Comparison of ENCODE assay signal across 8 cellular contexts in the genomic region with DNA sequence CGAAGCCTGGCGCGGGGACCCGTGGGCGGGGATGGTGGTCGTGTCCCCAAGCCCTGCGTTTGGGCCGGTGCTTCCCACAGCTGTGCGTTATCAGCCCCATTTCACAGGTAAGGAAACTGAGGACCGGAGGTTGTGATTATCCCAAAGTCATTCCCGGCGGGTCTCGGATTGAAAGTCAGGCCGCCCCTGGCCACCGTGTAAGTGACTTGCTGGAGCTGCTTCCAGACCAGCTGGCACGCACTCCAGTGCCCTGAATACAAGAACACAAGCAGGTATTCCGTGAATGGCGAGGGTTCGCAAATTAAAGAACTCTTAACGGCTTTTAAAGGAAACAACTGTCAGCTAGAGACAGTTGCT. TPM values are rescaled to one million over a fixed set of nuclear protein-coding genes. Genes with fewer than 3 reads are reported as not detected.
DNase-seq lines count a peak whose midpoint lies in the region; ATAC-seq and TF ChIP-seq lines count a peak whose summit lies in the region.

No MANE protein-coding gene starts in this region.

- no peak for TF ChIP-seq POLR2A in sigmoid colon (IDR thresholded peaks at IDR 0.05)

- H3K27me3 Mint-ChIP-seq in activated T-helper 1 cell treated with anti-CD3 and anti-CD28 coated beads, Interleukin-12 subunit alpha, Interleukin-12 subunit beta, Interleukin-2, Interleukin-4 antibody, amounts not matched to agents 30 ng/mL and 10 ng/mL and 1 ng/mL, durations not matched to agents 14 hours and 24 hours and 36 hours (ENCODE audit: insufficient read depth) = no peaks in the 10 kb centered on the region

- H3K9me3 Mint-ChIP-seq in activated T-helper 1 cell treated with anti-CD3 and anti-CD28 coated beads, Interleukin-12 subunit alpha, Interleukin-12 subunit beta, Interleukin-2, Interleukin-4 antibody, amounts not matched to agents 30 ng/mL and 10 ng/mL and 1 ng/mL, durations not matched to agents 14 hours and 24 hours and 36 hours = no peaks in the 10 kb centered on the region

- intact Hi-C loops in activated T-helper 1 cell treated with anti-CD3 and anti-CD28 coated beads, Interleukin-12 subunit alpha, Interleukin-12 subunit beta, Interleukin-2, Interleukin-4 antibody, amounts not matched to agents 30 ng/mL and 10 ng/mL and 1 ng/mL, durations not matched to agents 14 hours and 24 hours and 36 hours (cut with micrococcal nuclease) = loop anchor here (1.0 to 10.0 kb wide), 4 partner anchors 47 to 1226 kb away; a partner anchor contains a TSS
- intact Hi-C loops in left ventricle myocardium superior (cut with micrococcal nuclease) = no loop called here
- intact Hi-C loops in sigmoid colon (cut with DNase I) = loop anchor here (5.0 kb wide), 3 partner anchors 44 to 124 kb away; no protein-coding TSS in a partner anchor

- peaks cover 3 to 41% (median 18%) of the 10 kb centered on the region in 4 donors for H3K4me1 ChIP-seq in sigmoid colon

- H3K4me1 Mint-ChIP-seq in activated T-helper 1 cell treated with anti-CD3 and anti-CD28 coated beads, Interleukin-12 subunit alpha, Interleukin-12 subunit beta, Interleukin-2, Interleukin-4 antibody, amounts not matched to agents 30 ng/mL and 10 ng/mL and 1 ng/mL, durations not matched to agents 14 hours and 24 hours and 36 hours (ENCODE audit: low read depth) = peaks cover 19% of the 10 kb centered on the region

- no peak for TF ChIP-seq EP300 in sigmoid colon (IDR thresholded peaks at IDR 0.05)

- H3K4me3 ChIP-seq in AG04450 (ENCODE audit: low read depth, low read length) = peak overlapping the region; percentile 87
- H3K4me3 ChIP-seq in sigmoid colon = peak overlapping the region; percentile 78 to 100 (median 92)

- 1 to 2% methylated on average over 20 of the region's 20 CpGs for WGBS in sigmoid colon, 2 donors

- H3K27ac ChIP-seq in AG04450 (ENCODE audit: low read depth, low read length) = peak overlapping the region; percentile 61
- peak overlapping the region; percentile 92 to 99 (median 98) for H3K27ac ChIP-seq in sigmoid colon

- CTCF ChIA-PET in AG04450 (lab: Charles Lee) = interaction anchor here (0.6 to 1.1 kb wide), 3 partner anchors 27 to 495 kb away, joined by 3 to 4 read pairs (median 3); a partner anchor contains a TSS

- H3K27ac Mint-ChIP-seq in activated T-helper 1 cell treated with anti-CD3 and anti-CD28 coated beads, Interleukin-12 subunit alpha, Interleukin-12 subunit beta, Interleukin-2, Interleukin-4 antibody, amounts not matched to agents 30 ng/mL and 10 ng/mL and 1 ng/mL, durations not matched to agents 14 hours and 24 hours and 36 hours = peak overlapping the region; percentile 84

- DNase-seq in AG04450 (ENCODE audit: low read depth, low spot score) (no peak), left ventricle myocardium superior (peak; percentile 55), sigmoid colon (no peak)
- DNase-seq in activated T-helper 1 cell treated with anti-CD3 and anti-CD28 coated beads, Interleukin-12 subunit alpha, Interleukin-12 subunit beta, Interleukin-2, Interleukin-4 antibody, amounts not matched to agents 30 ng/mL and 10 ng/mL and 1 ng/mL, durations not matched to agents 14 hours and 24 hours and 36 hours (ENCODE audit: low spot score) = no peak
- DNase-seq in activated CD4-positive, CD25-positive, alpha-beta regulatory T cell treated with anti-CD3 and anti-CD28 coated beads, Interleukin-2, amount 50 U/mL, for 72 hours = no peak
- no peak for DNase-seq in activated CD4-positive, alpha-beta T cell treated with anti-CD3 and anti-CD28 coated beads, Interleukin-2, amount 50 U/mL, for 4 hours

- H3K36me3 ChIP-seq in sigmoid colon = no peaks in the 10 kb centered on the region

- H3K9me3 ChIP-seq in AG04450 (ENCODE audit: control insufficient read depth, insufficient read depth, low read length) (no peaks in the 10 kb centered on the region; the same call in 1 of the 2 replicates), sigmoid colon (no peaks in the 10 kb centered on the region)

- H3K27me3 ChIP-seq in AG04450 (ENCODE audit: control insufficient read depth, insufficient read depth, low read length) = no peaks in the 10 kb centered on the region
- no peaks in the 10 kb centered on the region for H3K27me3 ChIP-seq in sigmoid colon

- POLR2A ChIA-PET in AG04450 (lab: Yijun Ruan, JAX) = interaction anchor here (1.0 kb wide), 2 partner anchors 8 to 184 kb away, joined by 3 to 4 read pairs; no protein-coding TSS in a partner anchor

- ATAC-seq in GM18508 (IDR thresholded peaks at IDR 0.05; ENCODE audit: insufficient read depth, unreplicated experiment) (peak; percentile 4), HG03378 (IDR thresholded peaks at IDR 0.05; ENCODE audit: unreplicated experiment) (peak; percentile 12), left ventricle myocardium superior (peak; percentile 14)

- peak overlapping the region; percentile 91 for H3K4me3 Mint-ChIP-seq in activated T-helper 1 cell treated with anti-CD3 and anti-CD28 coated beads, Interleukin-12 subunit alpha, Interleukin-12 subunit beta, Interleukin-2, Interleukin-4 antibody, amounts not matched to agents 30 ng/mL and 10 ng/mL and 1 ng/mL, durations not matched to agents 14 hours and 24 hours and 36 hours

- H3K36me3 Mint-ChIP-seq in activated T-helper 1 cell treated with anti-CD3 and anti-CD28 coated beads, Interleukin-12 subunit alpha, Interleukin-12 subunit beta, Interleukin-2, Interleukin-4 antibody, amounts not matched to agents 30 ng/mL and 10 ng/mL and 1 ng/mL, durations not matched to agents 14 hours and 24 hours and 36 hours (ENCODE audit: low read depth) = peaks cover 9% of the 10 kb centered on the region

- TF ChIP-seq CTCF in AG04450 (IDR thresholded peaks at IDR 0.05; ENCODE audit: low read depth, low read length) = no peak
- TF ChIP-seq CTCF in sigmoid colon (IDR thresholded peaks at IDR 0.05) = no peak

RNA-seq across cellular contexts. Expression of a gene that starts 0.7 kb away (rescaled TPM):
- polyA plus RNA-seq in AG04450 (2011; rRNA removed) (14.4 and 17.9 TPM in 2 replicates), sigmoid colon (10 to 100 TPM; 12.5 to 20.6 (median 15.0) TPM)
- polyA minus RNA-seq in AG04450 (2011; rRNA and poly(A)+ RNA removed) = 27.1 and 29.9 TPM in 2 replicates
- total RNA-seq in activated T-helper 1 cell treated with anti-CD3 and anti-CD28 coated beads, Interleukin-12 subunit alpha, Interleukin-12 subunit beta, Interleukin-2, Interleukin-4 antibody, amounts not matched to agents 30 ng/mL and 10 ng/mL and 1 ng/mL, durations not matched to agents 14 hours and 24 hours and 36 hours = 37.5 and 40.2 TPM in 2 replicates
- total RNA-seq in left ventricle myocardium superior (36.9 TPM), sigmoid colon (10 to 100 TPM; 31.4 to 49.6 (median 37.0) TPM)

RNA-seq across cellular contexts. Expression of a gene that starts 46.5 kb away (rescaled TPM):
- polyA plus RNA-seq in AG04450 (2011; rRNA removed) (20.9 and 30.3 TPM in 2 replicates), sigmoid colon (10 to 100 TPM; 39.0 to 55.3 (median 52.0) TPM)
- 5.6 and 7.6 TPM in 2 replicates for polyA minus RNA-seq in AG04450 (2011; rRNA and poly(A)+ RNA removed)
- total RNA-seq in activated T-helper 1 cell treated with anti-CD3 and anti-CD28 coated beads, Interleukin-12 subunit alpha, Interleukin-12 subunit beta, Interleukin-2, Interleukin-4 antibody, amounts not matched to agents 30 ng/mL and 10 ng/mL and 1 ng/mL, durations not matched to agents 14 hours and 24 hours and 36 hours = 77.2 and 79.1 TPM in 2 replicates
- total RNA-seq in left ventricle myocardium superior (30.3 TPM), sigmoid colon (100 to 1,000 TPM; 104 to 160 (median 118) TPM)
